ENCODE assay signal across 10 cellular contexts in the genomic region with DNA sequence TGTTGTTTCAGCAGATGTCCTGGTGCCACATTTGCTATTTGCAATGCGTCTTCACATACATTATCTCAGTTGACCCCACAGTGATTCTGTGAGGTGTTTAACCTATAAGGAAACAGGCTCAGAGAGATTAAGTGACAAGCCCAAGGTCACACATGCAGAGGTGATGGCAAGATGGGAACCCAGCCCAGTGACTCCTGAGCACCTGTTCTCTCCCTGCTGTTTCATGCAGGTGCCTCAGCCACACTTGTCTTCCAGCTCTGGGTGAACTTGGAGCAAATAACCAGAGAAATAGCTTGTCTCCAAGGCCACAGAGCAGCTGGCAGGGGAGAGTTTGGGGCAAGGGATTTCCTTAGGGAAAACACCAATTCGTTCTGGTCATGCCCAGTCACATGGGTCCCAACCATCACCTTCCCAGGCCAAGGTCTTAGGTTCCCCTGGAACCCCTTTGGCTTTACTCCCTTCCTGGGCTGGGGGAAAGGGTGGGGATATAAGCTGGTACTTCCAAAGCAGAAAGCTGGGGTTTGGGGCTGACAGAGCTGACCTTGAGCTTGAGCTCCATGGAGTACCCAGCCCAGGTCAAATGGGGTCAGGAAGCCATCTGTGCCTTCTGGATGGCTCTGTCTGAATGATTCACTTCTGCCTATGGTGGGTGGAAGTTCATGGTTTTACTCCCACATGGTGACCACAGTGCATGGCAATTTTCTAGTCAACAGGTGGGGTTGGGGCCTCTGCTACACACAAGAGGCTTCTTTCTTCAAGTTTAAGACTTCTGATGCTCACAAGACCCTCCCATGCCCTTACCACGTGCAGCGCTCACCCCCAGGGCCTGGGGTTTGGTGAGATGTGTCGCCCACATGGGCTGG. TPM values are rescaled to one million over a fixed set of nuclear protein-coding genes. Genes with fewer than 3 reads are reported as not detected.
DNase-seq lines count a peak whose midpoint lies in the region; ATAC-seq lines count a peak whose summit lies in the region.
"Had no signal": no experiment of that assay in that cellular context is flagged by ENCODE, and none has a peak within 500 bp of the region (broad histone marks: within the 10 kb centered on the region; RNA-seq: fewer than 3 reads in every experiment).

No MANE protein-coding gene starts in this region.

- H3K27me3 ChIP-seq in CD4-positive, CD25-positive, alpha-beta regulatory T cell (ENCODE audit: control insufficient read depth, insufficient read depth, low read length): no peaks in the 10 kb centered on the region
- H3K27me3 ChIP-seq in CD8-positive, alpha-beta memory T cell (ENCODE audit: insufficient read depth, low read length, poor library complexity, severe bottlenecking): no peaks in the 10 kb centered on the region

- POLR2A ChIA-PET in CD8-positive, alpha-beta memory T cell (lab: Charles Lee): no interaction called here

- H3K36me3 Mint-ChIP-seq in CD4-positive, CD25-positive, alpha-beta regulatory T cell: no peaks in the 10 kb centered on the region
- peaks cover 0 to 25% (median 5%) of the 10 kb centered on the region in 3 donors for H3K36me3 Mint-ChIP-seq in CD8-positive, alpha-beta memory T cell

- H3K9me3 Mint-ChIP-seq in CD4-positive, CD25-positive, alpha-beta regulatory T cell: peaks cover 0 to 1% (median 0%) of the 10 kb centered on the region in 7 donors
- no peaks in the 10 kb centered on the region for H3K9me3 Mint-ChIP-seq in CD8-positive, alpha-beta memory T cell
- H3K9me3 Mint-ChIP-seq: H9 had no signal

- no peak overlapping the region for H3K4me3 Mint-ChIP-seq in CD4-positive, CD25-positive, alpha-beta regulatory T cell
- H3K4me3 Mint-ChIP-seq in CD8-positive, alpha-beta memory T cell: no peak overlapping the region
- H3K4me3 Mint-ChIP-seq: H9 had no signal

- no peak overlapping the region for H3K4me3 ChIP-seq in CD4-positive, CD25-positive, alpha-beta regulatory T cell (ENCODE audit: low read depth, low read length)
- no peak overlapping the region for H3K4me3 ChIP-seq in CD8-positive, alpha-beta memory T cell (ENCODE audit: low read length)

- CTCF ChIA-PET in CD8-positive, alpha-beta memory T cell (lab: Charles Lee): no interaction called here

- H3K4me1 ChIP-seq in CD4-positive, CD25-positive, alpha-beta regulatory T cell (ENCODE audit: control insufficient read depth, insufficient read depth, low read length, poor library complexity, severe bottlenecking): peaks cover 13% of the 10 kb centered on the region
- peaks cover 11% of the 10 kb centered on the region for H3K4me1 ChIP-seq in CD8-positive, alpha-beta memory T cell (ENCODE audit: insufficient read depth, low read length)

- no peaks in the 10 kb centered on the region for H3K27me3 Mint-ChIP-seq in CD4-positive, CD25-positive, alpha-beta regulatory T cell
- no peaks in the 10 kb centered on the region for H3K27me3 Mint-ChIP-seq in CD8-positive, alpha-beta memory T cell

- H3K4me1 Mint-ChIP-seq in CD4-positive, CD25-positive, alpha-beta regulatory T cell: peaks cover 13 to 36% (median 24%) of the 10 kb centered on the region in 4 donors
- peaks cover 22 to 39% (median 25%) of the 10 kb centered on the region in 3 donors for H3K4me1 Mint-ChIP-seq in CD8-positive, alpha-beta memory T cell

- peak in 1 of 3 donors; percentile 49 for DNase-seq in CD4-positive, CD25-positive, alpha-beta regulatory T cell
- DNase-seq in RPMI7951 (ENCODE audit: low read depth): peak; percentile 89
- peak; percentile 74 for DNase-seq in epidermal melanocyte (ENCODE audit: insufficient read length, low spot score)
- DNase-seq in NCI-H774 (lab: John Stamatoyannopoulos, UW): no peak
- DNase-seq in CD8-positive, alpha-beta memory T cell: no peak
- DNase-seq in amniotic stem cell (lab: John Stamatoyannopoulos, UW): no peak
- DNase-seq in NCI-H187 (lab: John Stamatoyannopoulos, UW): no peak
- DNase-seq: H9 had no signal

- no peak overlapping the region for H3K27ac ChIP-seq in CD4-positive, CD25-positive, alpha-beta regulatory T cell (ENCODE audit: insufficient read depth, low read length, poor library complexity, severe bottlenecking)
- no peak overlapping the region for H3K27ac ChIP-seq in CD8-positive, alpha-beta memory T cell (ENCODE audit: low read depth, low read length)
- H3K27ac ChIP-seq: epithelial cell of prostate had no signal

- no peak for ATAC-seq in CD4-positive, CD25-positive, alpha-beta regulatory T cell (ENCODE audit: low read depth in 2 of 2)
- ATAC-seq in GM21528 (IDR thresholded peaks at IDR 0.05; ENCODE audit: low FRiP score, unreplicated experiment): peak; percentile 45

- no peaks in the 10 kb centered on the region for H3K36me3 ChIP-seq in CD4-positive, CD25-positive, alpha-beta regulatory T cell (ENCODE audit: control insufficient read depth, insufficient read depth, low read length)
- H3K36me3 ChIP-seq in CD8-positive, alpha-beta memory T cell (ENCODE audit: insufficient read depth, low read length): no peaks in the 10 kb centered on the region

- peak overlapping the region in 2 of 3 donors; percentile 62 to 65 for H3K27ac Mint-ChIP-seq in CD4-positive, CD25-positive, alpha-beta regulatory T cell
- peak overlapping the region in 1 of 8 donors; percentile 43 for H3K27ac Mint-ChIP-seq in CD8-positive, alpha-beta memory T cell
- H3K27ac Mint-ChIP-seq: H9 had no signal

- no peaks in the 10 kb centered on the region for H3K9me3 ChIP-seq in CD4-positive, CD25-positive, alpha-beta regulatory T cell (ENCODE audit: control insufficient read depth in 2 of 2, low read length in 2 of 2)
- H3K9me3 ChIP-seq in CD8-positive, alpha-beta memory T cell (ENCODE audit: low read length): no peaks in the 10 kb centered on the region

RNA-seq across cellular contexts. Expression of a gene that starts 22.4 kb away (rescaled TPM):
- total RNA-seq in CD4-positive, CD25-positive, alpha-beta regulatory T cell: 0.99 TPM
- polyA plus RNA-seq in CD4-positive, CD25-positive, alpha-beta regulatory T cell: 1 to 10 TPM in 3 of 4 donors, under 1 TPM in 1; 0.54 to 1.7 (median 1.6) TPM
- total RNA-seq in RPMI7951 (2014; rRNA removed; shearing (Covaris generic)): not detected in 2 replicates
- total RNA-seq in CD8-positive, alpha-beta memory T cell: under 1 TPM; 0.28 to 0.47 TPM
- polyA plus RNA-seq in CD8-positive, alpha-beta memory T cell: 1.5 TPM
- total RNA-seq: H9 had no signal

Comparison
In these comparisons a context has a peak if more than half of its experiments do, and no peak if none do; other contexts are left out.
1. DNase-seq: peak in RPMI7951 (single experiment) and epidermal melanocyte (single experiment); none in NCI-H774 (single experiment), CD8-positive, alpha-beta memory T cell (0 of 5), amniotic stem cell (single experiment) and NCI-H187 (0 of 2).